Comparison of ENCODE assay signal across 20 cellular contexts in the genomic region with DNA sequence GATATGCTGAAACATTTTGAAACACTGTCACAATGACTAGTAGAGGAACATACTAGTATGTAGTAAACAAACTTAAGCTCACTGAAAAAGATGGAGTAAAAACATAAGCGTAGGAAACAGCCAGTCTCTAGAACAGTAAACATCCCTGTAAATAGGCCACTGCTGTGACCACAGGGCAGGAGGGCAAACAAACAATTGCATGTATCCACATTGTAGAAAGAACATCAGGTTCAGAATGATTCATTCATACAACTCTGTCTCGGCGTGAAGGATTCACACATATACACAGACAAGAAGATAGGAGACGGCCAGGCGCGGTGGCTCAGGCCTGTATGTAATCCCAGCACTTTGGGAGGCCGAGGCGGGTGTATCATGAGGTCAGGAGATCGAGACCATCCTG.
DNase-seq lines count a peak whose midpoint lies in the region; ATAC-seq and TF ChIP-seq lines count a peak whose summit lies in the region.
"Had no signal": no experiment of that assay in that cellular context is flagged by ENCODE, and none has a peak within 500 bp of the region (broad histone marks: within the 10 kb centered on the region; RNA-seq: fewer than 3 reads in every experiment).

No MANE protein-coding gene starts in this region.

- H3K27ac ChIP-seq in SJSA1 (peak overlapping the region; percentile 8), neutrophil (peak overlapping the region; percentile 87), Karpas-422 (ENCODE audit: low read length) (no peak overlapping the region), WERI-Rb-1 (no peak overlapping the region)
- H3K27ac ChIP-seq: BLaER1, GM23248 had no signal

- no peaks in the 10 kb centered on the region for H3K9me2 ChIP-seq in Karpas-422 (replicated peaks; ENCODE audit: insufficient read depth, low read length)

- H3K4me1 ChIP-seq in SJSA1 (replicated peaks) (peaks cover 21% of the 10 kb centered on the region), neutrophil (ENCODE audit: control insufficient read depth in 1 of 2, insufficient read depth in 1 of 2, low read depth in 1 of 2, low read length in 1 of 2) (peaks cover 78 to 94% of the 10 kb centered on the region in 2 experiments), Karpas-422 (ENCODE audit: low read length) (no peaks in the 10 kb centered on the region)
- H3K4me1 ChIP-seq: BLaER1 had no signal

- no peak overlapping the region for H3K4me3 ChIP-seq in SJSA1
- H3K4me3 ChIP-seq in neutrophil (ENCODE audit: low read depth in 1 of 2, low read length in 1 of 2): no peak overlapping the region
- H3K4me3 ChIP-seq in Karpas-422 (ENCODE audit: low read length): no peak overlapping the region
- H3K4me3 ChIP-seq in WERI-Rb-1 (ENCODE audit: low read depth, low read length): no peak overlapping the region
- H3K4me3 ChIP-seq: BLaER1, GM23248, K562 had no signal

- H3K9ac ChIP-seq in Karpas-422 (ENCODE audit: low read length): no peak overlapping the region
- H3K9ac ChIP-seq: BLaER1, GM23248 had no signal

- TF ChIP-seq CTCF in CD14-positive monocyte (IDR thresholded peaks at IDR 0.05): no peak
- TF ChIP-seq CTCF in neutrophil (IDR thresholded peaks at IDR 0.05): no peak
- TF ChIP-seq CTCF in WERI-Rb-1 (IDR thresholded peaks at IDR 0.05; ENCODE audit: low read depth, low read length): no peak

- peak overlapping the region in 4 of 7 donors; percentile 32 to 52 (median 42) for H3K27ac Mint-ChIP-seq in CD14-positive monocyte
- H3K27ac Mint-ChIP-seq: CD4-positive, alpha-beta T cell; H9 had no signal

- peaks cover 83% of the 10 kb centered on the region for H3K4me1 Mint-ChIP-seq in CD14-positive monocyte

- H3K36me3 ChIP-seq in SJSA1: no peaks in the 10 kb centered on the region
- no peaks in the 10 kb centered on the region for H3K36me3 ChIP-seq in neutrophil
- H3K36me3 ChIP-seq in Karpas-422 (ENCODE audit: insufficient read depth, low read length): no peaks in the 10 kb centered on the region
- H3K36me3 ChIP-seq in WERI-Rb-1: no peaks in the 10 kb centered on the region
- H3K36me3 ChIP-seq: BLaER1 had no signal

- no peak overlapping the region for H2AFZ ChIP-seq in Karpas-422 (ENCODE audit: low read length)
- H2AFZ ChIP-seq: GM23248 had no signal

- DNase-seq in CD14-positive monocyte (ENCODE audit: low spot score) (no peak), SJSA1 (ENCODE audit: low read depth in 1 of 2, low spot score in 2 of 2) (peak; percentile 99 to 100), left lobe of liver (ENCODE audit: low spot score) (peak; percentile 83), Karpas-422 (no peak), WERI-Rb-1 (no peak), NOMO-1 (lab: John Stamatoyannopoulos, UW; ENCODE audit: unreplicated experiment in 2 of 2) (no peak)
- no peak for DNase-seq in activated CD4-positive, CD25-positive, alpha-beta regulatory T cell (lab: John Stamatoyannopoulos, UW)
- DNase-seq: CD4-positive, alpha-beta T cell; GM23248; H9; MM.1S; NCI-H1694; NCI-H2029 treated with DMSO at 0.1 percent for 48 hours; NCI-H2227 treated with DMSO at 0.1 percent for 48 hours; NCI-H526 treated with DMSO at 0.1 percent for 48 hours; Right ventricle myocardium superior; RPMI8226 had no signal

- H3K4me2 ChIP-seq in Karpas-422 (ENCODE audit: low read depth, low read length, poor library complexity, severe bottlenecking): no peak overlapping the region
- H3K4me2 ChIP-seq: BLaER1 had no signal

- peaks cover 0 to 2% (median 1%) of the 10 kb centered on the region in 3 donors for H3K27me3 Mint-ChIP-seq in CD14-positive monocyte (ENCODE audit: low read depth in 3 of 3)
- H3K27me3 Mint-ChIP-seq: CD4-positive, alpha-beta T cell had no signal

- H3K4me3 Mint-ChIP-seq in CD14-positive monocyte: no peak overlapping the region
- H3K4me3 Mint-ChIP-seq: CD4-positive, alpha-beta T cell; H9 had no signal

- intact Hi-C loops in CD14-positive monocyte (cut with micrococcal nuclease): no loop called here

- H3K27me3 ChIP-seq in SJSA1 (replicated peaks): no peaks in the 10 kb centered on the region
- no peaks in the 10 kb centered on the region for H3K27me3 ChIP-seq in neutrophil
- H3K27me3 ChIP-seq in Karpas-422 (ENCODE audit: low read length): no peaks in the 10 kb centered on the region
- no peaks in the 10 kb centered on the region for H3K27me3 ChIP-seq in WERI-Rb-1 (ENCODE audit: insufficient read depth, low read depth, severe bottlenecking)
- H3K27me3 ChIP-seq: BLaER1 had no signal

- H4K20me1 ChIP-seq in Karpas-422 (ENCODE audit: insufficient read depth, low read depth, low read length): no peaks in the 10 kb centered on the region
- H4K20me1 ChIP-seq: BLaER1 had no signal

- ATAC-seq in left lobe of liver: peak; percentile 71
- ATAC-seq: K562 had no signal

- H3K36me3 Mint-ChIP-seq in CD14-positive monocyte: peaks cover 2 to 5% of the 10 kb centered on the region in 2 donors

- H3K9me3 Mint-ChIP-seq in CD14-positive monocyte: peaks cover 5 to 16% (median 9%) of the 10 kb centered on the region in 7 donors
- H3K9me3 Mint-ChIP-seq: CD4-positive, alpha-beta T cell had no signal

- H3K9me3 ChIP-seq in SJSA1 (replicated peaks) (no peaks in the 10 kb centered on the region), neutrophil (no peaks in the 10 kb centered on the region), Karpas-422 (ENCODE audit: low read length) (no peaks in the 10 kb centered on the region), WERI-Rb-1 (ENCODE audit: severe bottlenecking) (peaks cover 5% of the 10 kb centered on the region)

- H3K79me2 ChIP-seq in Karpas-422 (ENCODE audit: low read length): no peaks in the 10 kb centered on the region

Comparison
In these comparisons a context has a peak if more than half of its experiments do, and no peak if none do; other contexts are left out.
1. DNase-seq: peak in SJSA1 (2 of 2) and left lobe of liver (single experiment); none in CD14-positive monocyte (single experiment), activated CD4-positive, CD25-positive, alpha-beta regulatory T cell (0 of 4), Karpas-422 (single experiment), WERI-Rb-1 (single experiment) and NOMO-1 (0 of 2).
2. H3K27ac ChIP-seq: peak in SJSA1 (single experiment) and neutrophil (single experiment); none in Karpas-422 (single experiment) and WERI-Rb-1 (single experiment).